ENCODE assay signal across 24 cellular contexts in the genomic region with DNA sequence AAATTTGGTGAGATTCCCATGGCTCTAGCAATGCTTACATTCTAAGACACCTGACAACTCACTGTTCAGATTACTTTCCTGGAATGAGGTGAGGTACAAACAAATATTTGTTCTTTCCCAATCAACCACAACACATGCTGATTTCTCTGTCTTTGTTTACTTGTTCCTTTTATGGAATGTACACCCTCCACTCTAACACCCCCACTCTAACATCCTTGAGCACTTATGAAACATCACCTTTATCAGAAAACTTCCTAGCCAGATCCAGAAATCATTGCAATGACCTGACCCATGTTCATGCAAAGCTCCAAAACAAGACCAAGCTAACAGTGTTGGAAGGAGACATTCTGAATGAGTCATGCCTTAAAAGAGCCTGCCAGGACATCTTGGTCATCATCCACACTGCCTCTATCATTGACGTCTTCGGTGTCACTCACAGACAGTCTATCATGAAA. TPM values are rescaled to one million over a fixed set of nuclear protein-coding genes. Genes with fewer than 3 reads are reported as not detected.
A peak's percentile ranks its signal among the peaks of the same experiment; 100 is the strongest.
DNase-seq lines count a peak whose midpoint lies in the region; ATAC-seq and TF ChIP-seq lines count a peak whose summit lies in the region.
"Had no signal": no experiment of that assay in that cellular context is flagged by ENCODE, and none has a peak within 500 bp of the region (broad histone marks: within the 10 kb centered on the region; RNA-seq: fewer than 3 reads in every experiment).

No MANE protein-coding gene starts in this region.

- intact Hi-C loops in left ventricle myocardium superior (cut with micrococcal nuclease) (no loop called here), left ventricle myocardium inferior (cut with micrococcal nuclease) (loop anchor here (10.0 kb wide), 1 partner anchor 132 kb away; no protein-coding TSS in a partner anchor), mammary epithelial cell (cut with micrococcal nuclease) (no loop called here), left lung (cut with DNase I) (no loop called here), upper lobe of right lung (cut with DNase I) (no loop called here)

- no peak overlapping the region for H3K9ac ChIP-seq in mammary epithelial cell (ENCODE audit: insufficient read depth, low read length)
- H3K9ac ChIP-seq: BLaER1 treated with 17β-estradiol and CSF1 and Interleukin-3, amounts not matched to agents 10 nM and 100 nM had no signal

- no TSS peak for BruUV-seq in mammary epithelial cell (replicated peaks; lab: Mats Ljungman, UMichigan)

- TF ChIP-seq CTCF in left ventricle myocardium inferior (IDR thresholded peaks at IDR 0.05; ENCODE audit: borderline replicate concordance) (no peak), mammary epithelial cell (conservative IDR thresholded peaks at IDR 0.05 in 1 of 2, IDR thresholded peaks at IDR 0.05 in 1 of 2; ENCODE audit: extremely low read depth in 1 of 2, insufficient read depth in 1 of 2, low read depth in 1 of 2, low read length in 2 of 2) (no peak), left lung (IDR thresholded peaks at IDR 0.05) (no peak), upper lobe of right lung (IDR thresholded peaks at IDR 0.05) (no peak)

- H3K27me3 ChIP-seq in left ventricle myocardium inferior (ENCODE audit: low read depth) (no peaks in the 10 kb centered on the region), mammary epithelial cell (ENCODE audit: insufficient read depth, low read length) (no peaks in the 10 kb centered on the region), left lung (no peaks in the 10 kb centered on the region), upper lobe of right lung (no peaks in the 10 kb centered on the region)
- H3K27me3 ChIP-seq: BLaER1 treated with 17β-estradiol and CSF1 and Interleukin-3, amounts not matched to agents 10 nM and 100 nM; upper lobe of left lung had no signal

- H3K4me3 ChIP-seq in left ventricle myocardium inferior: no peak overlapping the region
- no peak overlapping the region for H3K4me3 ChIP-seq in mammary epithelial cell (replicated peaks in 1 of 3; ENCODE audit: insufficient read depth in 1 of 3, low read depth in 2 of 3, low read length in 3 of 3)
- no peak overlapping the region for H3K4me3 ChIP-seq in left lung
- H3K4me3 ChIP-seq in upper lobe of right lung: no peak overlapping the region
- H3K4me3 ChIP-seq: BLaER1 treated with 17β-estradiol and CSF1 and Interleukin-3, amounts not matched to agents 10 nM and 100 nM; upper lobe of left lung had no signal

- H3K79me2 ChIP-seq in mammary epithelial cell (ENCODE audit: insufficient read depth, low read length): no peaks in the 10 kb centered on the region

- CTCF ChIA-PET in mammary epithelial cell (lab: Charles Lee; ENCODE audit: low non-redundant PET): no interaction called here

- no peak overlapping the region for H2AFZ ChIP-seq in mammary epithelial cell (ENCODE audit: low read depth, low read length)

- H3K27ac ChIP-seq in left ventricle myocardium inferior (replicated peaks) (no peak overlapping the region), mammary epithelial cell (ENCODE audit: insufficient read depth, low read depth, low read length) (no peak overlapping the region), left lung (no peak overlapping the region), upper lobe of right lung (no peak overlapping the region)
- H3K27ac ChIP-seq: BLaER1 treated with 17β-estradiol and CSF1 and Interleukin-3, amounts not matched to agents 10 nM and 100 nM; upper lobe of left lung had no signal

- 92% methylated on average over 2 of the region's 2 CpGs for WGBS in mammary epithelial cell (ENCODE audit: low coverage, missing lambda C conversion rate)

- DNase-seq in left ventricle myocardium superior (no peak), left ventricle myocardium inferior (no peak), mammary epithelial cell (peak; percentile 40), left lung (no peak), upper lobe of right lung (no peak), NCI-H526 treated with DMSO at 0.1 percent for 48 hours (lab: John Stamatoyannopoulos, UW) (no peak)
- no peak for DNase-seq in activated CD4-positive, alpha-beta T cell treated with anti-CD3 and anti-CD28 coated beads, Interleukin-2, amount 50 U/mL, for 48 hours
- DNase-seq: activated CD8-positive, alpha-beta memory T cell treated with anti-CD3 and anti-CD28 coated beads for 24 hours; activated naive CD4-positive, alpha-beta T cell treated with anti-CD3 and anti-CD28 coated beads, Interleukin-2, amount 10 ng/mL, durations not matched to agents 7 days and 5 days; activated T-cell treated with anti-CD3 and anti-CD28 coated beads, Interleukin-2, amount 50 U/mL, for 24 hours; erythroblast; midbrain; MM.1S; natural killer cell; NCI-H146; NCI-H526; Right ventricle myocardium superior; T1000; upper lobe of left lung had no signal

- no peak overlapping the region for H3K4me2 ChIP-seq in mammary epithelial cell (ENCODE audit: insufficient read depth, low read depth, low read length)
- H3K4me2 ChIP-seq: BLaER1 treated with 17β-estradiol and CSF1 and Interleukin-3, amounts not matched to agents 10 nM and 100 nM had no signal

- in situ Hi-C loops in mammary epithelial cell (cut with MboI; ENCODE audit: low sequenced_read_pairs in 2 of 2): no loop called here

- H3K9me3 ChIP-seq in left ventricle myocardium inferior (replicated peaks): no peaks in the 10 kb centered on the region
- no peaks in the 10 kb centered on the region for H3K9me3 ChIP-seq in mammary epithelial cell (replicated peaks; ENCODE audit: insufficient read depth, low read length)
- H3K9me3 ChIP-seq in left lung: no peaks in the 10 kb centered on the region
- H3K9me3 ChIP-seq in upper lobe of right lung: no peaks in the 10 kb centered on the region
- H3K9me3 ChIP-seq: BLaER1 treated with 17β-estradiol and CSF1 and Interleukin-3, amounts not matched to agents 10 nM and 100 nM; upper lobe of left lung had no signal

- dilution Hi-C loops in mammary epithelial cell (cut with HindIII; ENCODE audit: low sequenced_read_pairs): no loop called here

- no peaks in the 10 kb centered on the region for H4K20me1 ChIP-seq in mammary epithelial cell (ENCODE audit: insufficient read depth, low read length)
- H4K20me1 ChIP-seq: BLaER1 treated with 17β-estradiol and CSF1 and Interleukin-3, amounts not matched to agents 10 nM and 100 nM had no signal

- H3K36me3 ChIP-seq in left ventricle myocardium inferior (no peaks in the 10 kb centered on the region), mammary epithelial cell (ENCODE audit: insufficient read depth, low read length) (no peaks in the 10 kb centered on the region), left lung (no peaks in the 10 kb centered on the region), upper lobe of right lung (no peaks in the 10 kb centered on the region)
- H3K36me3 ChIP-seq: BLaER1 treated with 17β-estradiol and CSF1 and Interleukin-3, amounts not matched to agents 10 nM and 100 nM; upper lobe of left lung had no signal

- no peaks in the 10 kb centered on the region for H3K4me1 ChIP-seq in left ventricle myocardium inferior
- peaks cover 8% of the 10 kb centered on the region for H3K4me1 ChIP-seq in mammary epithelial cell (ENCODE audit: insufficient read depth, low read length)
- H3K4me1 ChIP-seq in left lung: no peaks in the 10 kb centered on the region
- no peaks in the 10 kb centered on the region for H3K4me1 ChIP-seq in upper lobe of right lung
- H3K4me1 ChIP-seq: BLaER1 treated with 17β-estradiol and CSF1 and Interleukin-3, amounts not matched to agents 10 nM and 100 nM; upper lobe of left lung had no signal

- ATAC-seq in left ventricle myocardium superior (peak; percentile 47), left lung (peak; percentile 27), upper lobe of right lung (peak; percentile 49), GM21526 (IDR thresholded peaks at IDR 0.05; ENCODE audit: low FRiP score, unreplicated experiment) (no peak)
- ATAC-seq: natural killer cell had no signal

RNA-seq across cellular contexts. Expression of a gene that starts 35.5 kb away (rescaled TPM):
- not detected for total RNA-seq in left ventricle myocardium superior
- not detected for total RNA-seq in left ventricle myocardium inferior
- under 1 TPM in 1 of 2 donors, not detected in 1; 0.17 TPM for total RNA-seq in mammary epithelial cell
- polyA plus RNA-seq in mammary epithelial cell: 0.07 TPM
- polyA minus RNA-seq in mammary epithelial cell: not detected
- not detected for total RNA-seq in left lung
- total RNA-seq in upper lobe of right lung: not detected
- total RNA-seq: cerebellum, H1, natural killer cell, Right ventricle myocardium superior, upper lobe of left lung had no signal
- polyA plus RNA-seq: H1, IgD-negative memory B cell had no signal
